Comparison of ENCODE assay signal across 37 cellular contexts in genomic region chr7:158935062-158935461, GRCh38.
"Had no signal": no experiment of that assay in that cellular context is flagged by ENCODE, and none has a peak within 500 bp of the region (broad histone marks: within the 10 kb centered on the region; RNA-seq: fewer than 3 reads in every experiment).

No MANE protein-coding gene starts in this region.

- DNase-seq: activated B cell treated with CpG ODN at 0.5 μM for 24 hours; activated CD4-positive, alpha-beta memory T cell treated with anti-CD3 and anti-CD28 coated beads for 36 hours; activated CD4-positive, alpha-beta T cell treated with anti-CD3 and anti-CD28 coated beads for 4 hours; activated CD4-positive, alpha-beta T cell treated with anti-CD3 and anti-CD28 coated beads, Interleukin-2, amount 10 ng/mL, durations not matched to agents 24 days and 14 days; activated CD4-positive, alpha-beta T cell treated with anti-CD3 and anti-CD28 coated beads, Interleukin-2, amount 50 U/mL, for 1 hour; activated CD4-positive, alpha-beta T cell treated with anti-CD3 and anti-CD28 coated beads, Interleukin-2, amount 50 U/mL, for 4 hours; activated CD4-positive, CD25-positive, alpha-beta regulatory T cell treated with anti-CD3 and anti-CD28 coated beads, Interleukin-2, amount 50 U/mL, for 72 hours; activated CD8-positive, alpha-beta memory T cell treated with anti-CD3 and anti-CD28 coated beads, Interleukin-2, amount 50 U/mL, for 4 hours; activated CD8-positive, alpha-beta T cell treated with anti-CD3 and anti-CD28 coated beads for 36 hours; activated effector memory CD4-positive, alpha-beta T cell treated with anti-CD3 and anti-CD28 coated beads, Interleukin-2, amount 50 U/mL, for 16 hours; activated gamma-delta T cell treated with Interleukin-2 at 50 U/mL for 16 hours; activated naive CD4-positive, alpha-beta T cell; activated naive CD4-positive, alpha-beta T cell treated with anti-CD3 and anti-CD28 coated beads for 36 hours; activated naive CD4-positive, alpha-beta T cell treated with anti-CD3 and anti-CD28 coated beads, Interleukin-2, amount 50 U/mL, for 16 hours; activated naive CD8-positive, alpha-beta T cell treated with anti-CD3 and anti-CD28 coated beads for 36 hours; activated T-cell treated with anti-CD3 and anti-CD28 coated beads for 4 hours; activated T-cell treated with anti-CD3 and anti-CD28 coated beads, Interleukin-2, amount 50 U/mL, for 1 hour; activated T-cell treated with anti-CD3 and anti-CD28 coated beads, Interleukin-2, amount 50 U/mL, for 4 hours; activated T-cell treated with anti-CD3 and anti-CD28 coated beads, Interleukin-2, amount 50 U/mL, for 72 hours; amniotic stem cell; aorta; body of pancreas; brain microvascular endothelial cell; central memory CD4-positive, alpha-beta T cell; T-helper 1 cell; T-helper 2 cell; T-helper 9 cell had no signal

- H3K36me3 ChIP-seq: breast epithelium had no signal

- FAIRE-seq: astrocyte, TTC549 had no signal

- H3K4me3 ChIP-seq: adrenal gland, body of pancreas, breast epithelium had no signal

- H3K27ac ChIP-seq: adrenal gland, brain microvascular endothelial cell, breast epithelium, VCaP had no signal

- H3K27ac Mint-ChIP-seq: activated B cell treated with CpG ODN at 0.5 μM for 24 hours; activated CD4-positive, alpha-beta memory T cell treated with anti-CD3 and anti-CD28 coated beads for 36 hours; activated CD4-positive, alpha-beta T cell treated with anti-CD3 and anti-CD28 coated beads, Interleukin-2, amount 10 ng/mL, durations not matched to agents 24 days and 14 days; activated CD8-positive, alpha-beta T cell treated with anti-CD3 and anti-CD28 coated beads for 36 hours; activated naive CD4-positive, alpha-beta T cell treated with anti-CD3 and anti-CD28 coated beads for 36 hours; activated naive CD4-positive, alpha-beta T cell treated with anti-CD3 and anti-CD28 coated beads, Interleukin-2, amount 50 U/mL, for 72 hours; activated naive CD8-positive, alpha-beta T cell treated with anti-CD3 and anti-CD28 coated beads for 36 hours; activated T-cell treated with anti-CD3 and anti-CD28 coated beads, Interleukin-2, amount 50 U/mL, for 72 hours; activated T-helper 1 cell treated with anti-CD3 and anti-CD28 coated beads, Interleukin-12 subunit alpha, Interleukin-12 subunit beta, Interleukin-2, Interleukin-4 antibody, amounts not matched to agents 30 ng/mL and 10 ng/mL and 1 ng/mL, durations not matched to agents 14 hours and 24 hours and 36 hours; activated T-helper 17 cell treated with anti-CD3 and anti-CD28 coated beads, Interleukin-2, amount 50 U/mL, for 72 hours; T-helper 1 cell treated with Interleukin-12 subunit alpha and Interleukin-12 subunit beta and Interleukin-4 antibody, amounts not matched to agents 30 μg/mL and 1 μg/mL, for 36 hours; T-helper 2 cell treated with Interferon-gamma antibody and Interleukin-4, amounts not matched to agents 5 μg/mL and 100 μg/mL, for 36 hours had no signal

- H3K27me3 ChIP-seq: adrenal gland, body of pancreas, brain microvascular endothelial cell, breast epithelium had no signal

- H3K4me1 ChIP-seq: adrenal gland, breast epithelium had no signal

- H3K9me3 ChIP-seq: adrenal gland, body of pancreas had no signal

- H3K4me3 Mint-ChIP-seq: activated B cell treated with CpG ODN at 0.5 μM for 24 hours; activated CD4-positive, alpha-beta memory T cell treated with anti-CD3 and anti-CD28 coated beads for 36 hours; activated CD4-positive, alpha-beta T cell treated with anti-CD3 and anti-CD28 coated beads, Interleukin-2, amount 10 ng/mL, durations not matched to agents 24 days and 14 days; activated CD8-positive, alpha-beta T cell treated with anti-CD3 and anti-CD28 coated beads for 36 hours; activated naive CD4-positive, alpha-beta T cell treated with anti-CD3 and anti-CD28 coated beads for 36 hours; activated naive CD8-positive, alpha-beta T cell treated with anti-CD3 and anti-CD28 coated beads for 36 hours; activated T-cell treated with anti-CD3 and anti-CD28 coated beads, Interleukin-2, amount 50 U/mL, for 4 hours; activated T-cell treated with anti-CD3 and anti-CD28 coated beads, Interleukin-2, amount 50 U/mL, for 72 hours; activated T-helper 1 cell treated with anti-CD3 and anti-CD28 coated beads, Interleukin-12 subunit alpha, Interleukin-12 subunit beta, Interleukin-2, Interleukin-4 antibody, amounts not matched to agents 30 ng/mL and 10 ng/mL and 1 ng/mL, durations not matched to agents 14 hours and 24 hours and 36 hours; activated T-helper 17 cell treated with anti-CD3 and anti-CD28 coated beads, Interleukin-2, amount 50 U/mL, for 72 hours; T-helper 1 cell treated with Interleukin-12 subunit alpha and Interleukin-12 subunit beta and Interleukin-4 antibody, amounts not matched to agents 30 μg/mL and 1 μg/mL, for 36 hours; T-helper 2 cell treated with Interferon-gamma antibody and Interleukin-4, amounts not matched to agents 5 μg/mL and 100 μg/mL, for 36 hours had no signal

- H3K4me1 Mint-ChIP-seq: activated B cell treated with CpG ODN at 0.5 μM for 24 hours; activated CD4-positive, alpha-beta T cell treated with anti-CD3 and anti-CD28 coated beads, Interleukin-2, amount 10 ng/mL, durations not matched to agents 24 days and 14 days; activated naive CD8-positive, alpha-beta T cell treated with anti-CD3 and anti-CD28 coated beads for 36 hours; activated T-helper 17 cell treated with anti-CD3 and anti-CD28 coated beads, Interleukin-2, amount 50 U/mL, for 72 hours had no signal

- ATAC-seq: activated CD8-positive, alpha-beta T cell treated with anti-CD3 and anti-CD28 coated beads for 36 hours; activated naive CD4-positive, alpha-beta T cell treated with anti-CD3 and anti-CD28 coated beads, Interleukin-2, amount 50 U/mL, for 72 hours; activated T-cell treated with anti-CD3 and anti-CD28 coated beads, Interleukin-2, amount 50 U/mL, for 4 hours; activated T-cell treated with anti-CD3 and anti-CD28 coated beads, Interleukin-2, amount 50 U/mL, for 72 hours; activated T-helper 17 cell treated with anti-CD3 and anti-CD28 coated beads, Interleukin-2, amount 50 U/mL, for 72 hours; body of pancreas had no signal
